In the genomic region with DNA sequence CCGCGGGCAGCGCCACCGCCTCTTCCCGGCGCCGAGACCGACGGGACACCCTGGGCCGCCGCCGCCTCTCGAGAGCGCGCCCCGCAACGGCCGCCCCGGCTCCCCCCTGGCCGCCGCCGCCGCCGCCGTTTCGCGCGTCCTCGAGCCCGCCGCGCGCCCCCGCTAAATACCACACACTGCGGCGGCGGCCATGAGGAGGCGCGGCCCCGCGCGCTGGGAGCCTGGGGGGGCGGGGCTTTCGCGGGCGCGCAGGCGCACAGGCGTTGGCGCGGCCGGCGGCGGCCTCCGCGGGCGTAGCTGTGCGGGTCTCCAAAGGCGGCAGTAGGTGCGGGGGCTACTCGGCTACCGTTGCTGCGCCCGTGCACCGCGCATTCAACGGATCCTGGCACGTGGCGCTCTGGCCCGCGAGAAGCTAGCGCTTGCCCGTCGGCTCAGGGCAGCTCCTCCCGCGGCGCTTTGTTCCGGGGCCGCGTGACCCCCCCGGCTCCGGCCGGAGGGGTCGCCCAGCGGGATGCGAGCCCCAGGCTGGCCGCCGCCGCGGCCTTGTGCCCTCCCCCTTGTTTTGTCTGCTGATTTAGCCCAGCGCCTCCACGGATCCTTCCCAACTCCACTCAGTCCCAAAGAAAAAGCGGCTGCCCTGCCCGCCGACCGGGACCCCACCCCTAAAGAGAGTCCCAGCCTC, we compare ENCODE assay signal across 8 cellular contexts. TPM values are rescaled to one million over a fixed set of nuclear protein-coding genes. Genes with fewer than 3 reads are reported as not detected.
A peak's percentile ranks its signal among the peaks of the same experiment; 100 is the strongest.
DNase-seq lines count a peak whose midpoint lies in the region; ATAC-seq, FAIRE-seq and TF ChIP-seq lines count a peak whose summit lies in the region.

SIAH1 (minus strand) TSS at position 142 of the 682 bp plus-strand sequence. CDS start 22,985 bp downstream, outside the sequence.

- H2AK5ac ChIP-seq in H1 (ENCODE audit: low read depth, low read length), result peak within 1 kb of the TSS; percentile 93; the same call in 1 of the 2 replicates

- TF ChIP-seq CTCF in BJ (IDR thresholded peaks at IDR 0.05; ENCODE audit: insufficient read depth, low read depth, low read length), result no peak
- no peak for TF ChIP-seq CTCF in H1 (IDR thresholded peaks at IDR 0.05; ENCODE audit: control extremely low read depth in 1 of 3, insufficient read depth in 1 of 3, low read depth in 1 of 3, low read length in 3 of 3)

- peak within 1 kb of the TSS; percentile 91 for H4K5ac ChIP-seq in H1 (ENCODE audit: insufficient read length, low read depth, low read length)

- peak within 1 kb of the TSS; percentile 96 to 100 (median 98) for H3K9ac ChIP-seq in H1 (replicated peaks in 1 of 4; ENCODE audit: extremely low read depth in 1 of 4, low read depth in 3 of 4, low read length in 3 of 4)

- H3K4me2 ChIP-seq in H1 (ENCODE audit: insufficient read depth in 1 of 2, low read depth in 2 of 2, low read length in 2 of 2), result peak within 1 kb of the TSS; percentile 75 to 86

- peaks cover 32 to 42% of the 10 kb centered on the region in 2 experiments for H3K79me2 ChIP-seq in H1 (ENCODE audit: control insufficient read depth in 1 of 2, insufficient read depth in 2 of 2, low read length in 2 of 2)

- no peaks in the 10 kb centered on the region; the same call in 1 of the 2 replicates for H3K79me1 ChIP-seq in H1 (ENCODE audit: low read depth, low read length)

- H2BK15ac ChIP-seq in H1 (ENCODE audit: low read length), result no peak within 1 kb of the TSS

- CTCF ChIA-PET in BJ (lab: Yijun Ruan, JAX) (interaction anchor here (1.0 to 1.3 kb wide), 3 partner anchors 10 to 245 kb away, joined by 3 read pairs; no protein-coding TSS in a partner anchor), H1 (lab: Charles Lee; ENCODE audit: partially characterized antibody) (interaction anchor here (0.9 kb wide), 1 partner anchor 34 kb away, joined by 4 read pairs; no protein-coding TSS in a partner anchor)

- peak in 1 of 2 experiments; percentile 44; a peak in 1 of 3 replicates for TF ChIP-seq EP300 in H1 (IDR thresholded peaks at IDR 0.05; ENCODE audit: borderline replicate concordance in 1 of 2, low read depth in 2 of 2, low read length in 2 of 2)

- DNase-seq in BJ (ENCODE audit: low read depth) (no peak), H1 (ENCODE audit: low read depth in 1 of 2, low spot score in 2 of 2) (peak; percentile 50 to 93), mesenteric fat pad (ENCODE audit: low spot score) (peak; percentile 94)
- DNase-seq in NK-92 treated with Interleukin-12 subunit alpha and Interleukin-12 subunit beta, amount 100 ng/mL, for 24 hours (lab: John Stamatoyannopoulos, UW), result peak; percentile 71
- peak; percentile 67 to 73 for DNase-seq in activated CD8-positive, alpha-beta memory T cell treated with anti-CD3 and anti-CD28 coated beads for 4 hours (ENCODE audit: low read depth in 2 of 2)
- DNase-seq in stimulated activated CD8-positive, alpha-beta memory T cell treated with anti-CD3 and anti-CD28 coated beads, Interleukin-15, amount 100 ng/mL, for 1 hour (ENCODE audit: low read depth), result peak; percentile 76

- H3K27me3 ChIP-seq in BJ (ENCODE audit: control insufficient read depth, insufficient read depth, low read length) (no peaks in the 10 kb centered on the region), H1 (replicated peaks in 1 of 4; ENCODE audit: control insufficient read depth in 3 of 4, extremely low read depth in 1 of 4, insufficient read depth in 3 of 4, low read length in 3 of 4) (no peaks in the 10 kb centered on the region)

- H3K23me2 ChIP-seq in H1 (ENCODE audit: low read depth, low read length), result peaks cover 9% of the 10 kb centered on the region

- H3K9me3 ChIP-seq in H1 (ENCODE audit: insufficient read depth in 2 of 2, low read depth in 1 of 2, low read length in 1 of 2), result no peaks in the 10 kb centered on the region

- H3K4ac ChIP-seq in H1 (replicated peaks; ENCODE audit: insufficient read length, low read depth, low read length), result no peak within 1 kb of the TSS

- H2BK5ac ChIP-seq in H1 (ENCODE audit: low read depth, low read length), result peak within 1 kb of the TSS; percentile 91

- peak within 1 kb of the TSS; percentile 83 for H3K4me3 ChIP-seq in BJ (ENCODE audit: low read depth, low read length)
- peak within 1 kb of the TSS; percentile 80 to 96 (median 92) for H3K4me3 ChIP-seq in H1 (ENCODE audit: extremely low read depth in 1 of 4, insufficient read depth in 2 of 4, low read depth in 3 of 4, low read length in 4 of 4)

- no peak for FAIRE-seq in H1 (lab: Jason Lieb, UNC)

- WGBS in H1 (ENCODE audit: extremely low coverage in 1 of 2, insufficient coverage in 1 of 2, insufficient read length in 1 of 2, insufficient replicate concordance in 2 of 2, low coverage in 1 of 2, low lambda C conversion rate in 2 of 2, missing lambda C conversion rate in 1 of 2), 2 experiments, result 1% methylated on average over 56 of the region's 96 CpGs; no CpG with 5 or more reads in 1 of the 2 experiments

- H2BK12ac ChIP-seq in H1 (ENCODE audit: low read depth, low read length), result no peak within 1 kb of the TSS; the same call in 1 of the 2 replicates

- POLR2A ChIA-PET in BJ (lab: Charles Lee), result no interaction called here
- POLR2A ChIA-PET in H1 (lab: Charles Lee; ENCODE audit: partially characterized antibody), result interaction anchor here (0.6 to 4.6 kb wide), 40 partner anchors 9 to 238 kb away, joined by 3 to 95 read pairs (median 4); partner anchors contain the start of gene N4BP1

- peak within 1 kb of the TSS; percentile 95 for H3K18ac ChIP-seq in H1 (ENCODE audit: extremely low read depth, low read length)

- H4K20me1 ChIP-seq in H1 (replicated peaks in 1 of 2; ENCODE audit: control insufficient read depth in 1 of 2, insufficient read depth in 2 of 2, low read length in 2 of 2), result peaks cover 2% of the 10 kb centered on the region in 2 experiments

- peak within 1 kb of the TSS; percentile 90 for H4K91ac ChIP-seq in H1 (replicated peaks; ENCODE audit: insufficient read length, low read length)

- H4K8ac ChIP-seq in H1 (ENCODE audit: extremely low read depth, insufficient read depth, low read length), result peak within 1 kb of the TSS; percentile 100

- TF ChIP-seq RAD21 in H1 (IDR thresholded peaks at IDR 0.05 in 1 of 2, conservative IDR thresholded peaks at IDR 0.05 in 1 of 2; ENCODE audit: low read depth in 2 of 2, low read length in 2 of 2), result 0 out of 4 replicates have a peak, but pooled peaks of 1 of the 2 experiments have one; percentile 3

- no peak within 1 kb of the TSS for H2BK120ac ChIP-seq in H1 (replicated peaks; ENCODE audit: low read depth, low read length)

- peak; percentile 49 for ATAC-seq in HG03378 (IDR thresholded peaks at IDR 0.05; ENCODE audit: unreplicated experiment)

- H3K56ac ChIP-seq in H1 (replicated peaks; ENCODE audit: insufficient read length, low read depth, low read length), result peak within 1 kb of the TSS; percentile 52

- H2BK20ac ChIP-seq in H1 (ENCODE audit: low read length), result no peak within 1 kb of the TSS

- H3K27ac ChIP-seq in H1 (ENCODE audit: low read depth, low read length), result peak within 1 kb of the TSS; percentile 98

- H2AFZ ChIP-seq in H1 (ENCODE audit: low read length), result 0 out of 2 replicates have a peak within 1 kb of the TSS, but pooled peaks have one; percentile 63

- no peaks in the 10 kb centered on the region for H3K36me3 ChIP-seq in BJ (ENCODE audit: control insufficient read depth, insufficient read depth, low read length)
- no peaks in the 10 kb centered on the region for H3K36me3 ChIP-seq in H1 (ENCODE audit: control insufficient read depth in 2 of 4, insufficient read depth in 4 of 4, low read length in 3 of 4)

- peak within 1 kb of the TSS; percentile 6 for H3K23ac ChIP-seq in H1 (ENCODE audit: insufficient read length)

- TF ChIP-seq POLR2A in GM19193 (IDR thresholded peaks at IDR 0.05; ENCODE audit: extremely low read depth, insufficient read depth, insufficient read length) (peak; percentile 87), H1 (IDR thresholded peaks at IDR 0.05; ENCODE audit: control extremely low read depth in 1 of 2, low read depth in 2 of 2, low read length in 2 of 2) (peak; percentile 76 to 93)

- peaks cover 0 to 6% (median 3%) of the 10 kb centered on the region in 4 experiments; a peak in 5 of 7 replicates for H3K4me1 ChIP-seq in H1 (replicated peaks in 1 of 4; ENCODE audit: control insufficient read depth in 3 of 4, insufficient read depth in 4 of 4, low read length in 3 of 4)

- peak within 1 kb of the TSS; percentile 2 for H3K14ac ChIP-seq in H1 (ENCODE audit: insufficient read length)

RNA-seq across cellular contexts. Expression of gene SIAH1, which starts in this region (rescaled TPM):
- polyA plus RNA-seq in BJ (2011; rRNA removed), result 11.7 and 18.3 TPM in 2 replicates
- 20.0 and 26.4 TPM in 2 replicates for polyA minus RNA-seq in BJ (2011; rRNA and poly(A)+ RNA removed)
- total RNA-seq in H1 (2021; fragmentation: NEBNext Ultra II Directional; extraction: Animal tissue kit (Norgen Biotek cat#: 25700)), result 33.3 and 33.9 TPM in 2 replicates
- 19.5 and 21.3 TPM in 2 replicates for polyA plus RNA-seq in H1 (2011; rRNA removed)
- polyA plus RNA-seq in H1 (2011; cell fraction: cytosol; rRNA removed), result 27.5 TPM
- polyA plus RNA-seq in H1 (2011; cell fraction: nucleus; rRNA removed), result 17.5 TPM
- polyA plus RNA-seq in H1 (2012, experiment 1 of 2), result 20.8 to 28.2 TPM (median 23.3 TPM) in 4 replicates
- polyA plus RNA-seq in H1 (2012, experiment 2 of 2), result 4.0 TPM
- polyA plus RNA-seq in H1 (2013, experiment 1 of 2), result 22.2 TPM
- 20.8 TPM for polyA plus RNA-seq in H1 (2013, experiment 2 of 2)
- 43.7 and 54.2 TPM in 2 replicates for polyA minus RNA-seq in H1 (2011; rRNA and poly(A)+ RNA removed)
- 35.7 TPM for polyA minus RNA-seq in H1 (2011; cell fraction: cytosol; rRNA and poly(A)+ RNA removed)
- 48.2 TPM for polyA minus RNA-seq in H1 (2011; cell fraction: nucleus; rRNA and poly(A)+ RNA removed)
- total RNA-seq in mesenteric fat pad, result 27.6 TPM
